ENCODE assay signal across 24 cellular contexts in genomic region chr1:57329932-57330331, GRCh38.
DNase-seq lines count a peak whose midpoint lies in the region; ATAC-seq and TF ChIP-seq lines count a peak whose summit lies in the region.
"Had no signal": no experiment of that assay in that cellular context is flagged by ENCODE, and none has a peak within 500 bp of the region (broad histone marks: within the 10 kb centered on the region; RNA-seq: fewer than 3 reads in every experiment).

No MANE protein-coding gene starts in this region.

- no peaks in the 10 kb centered on the region for H3K9me3 ChIP-seq in WERI-Rb-1 (ENCODE audit: severe bottlenecking)
- H3K9me3 ChIP-seq: BE2C, BLaER1 had no signal

- ATAC-seq in HG03139 (IDR thresholded peaks at IDR 0.05; ENCODE audit: unreplicated experiment): no peak
- ATAC-seq: GM12878 had no signal

- H3K4me3 ChIP-seq in WERI-Rb-1 (ENCODE audit: low read depth, low read length): no peak overlapping the region
- H3K4me3 ChIP-seq: BLaER1, GM12878 had no signal

- no peaks in the 10 kb centered on the region for H3K27me3 ChIP-seq in WERI-Rb-1 (ENCODE audit: insufficient read depth, low read depth, severe bottlenecking)
- H3K27me3 ChIP-seq: BE2C, BLaER1 had no signal

- H3K36me3 ChIP-seq in WERI-Rb-1: no peaks in the 10 kb centered on the region
- H3K36me3 ChIP-seq: BE2C, BLaER1 had no signal

- CTCF ChIA-PET in GM10248 (lab: Yijun Ruan, JAX): no interaction called here

- no peak overlapping the region for H3K27ac ChIP-seq in WERI-Rb-1
- H3K27ac ChIP-seq: BLaER1 had no signal

- no peak for TF ChIP-seq CTCF in WERI-Rb-1 (IDR thresholded peaks at IDR 0.05; ENCODE audit: low read depth, low read length)
- no peak for TF ChIP-seq CTCF in GM10248 (IDR thresholded peaks at IDR 0.05; ENCODE audit: control extremely low read depth, extremely low read depth, low read depth, missing control alignments)

- POLR2A ChIA-PET in GM10248 (lab: Yijun Ruan, JAX): no interaction called here

- peak; percentile 8 for DNase-seq in GM04504 (ENCODE audit: low read depth)
- peak; percentile 83 for DNase-seq in NCI-H82 (lab: John Stamatoyannopoulos, UW)
- DNase-seq in WERI-Rb-1: peak; percentile 11
- peak; percentile 27 for DNase-seq in retina
- no peak for DNase-seq in GM10248 (ENCODE audit: extremely low spot score)
- no peak for DNase-seq in HT-29 (ENCODE audit: low spot score)
- DNase-seq: 8988T; ACHN; BE2C; C1 segment of cervical spinal cord; CD4-positive, alpha-beta memory T cell; CD4-positive, CD25-positive, alpha-beta regulatory T cell; CD8-positive, alpha-beta memory T cell; COR-L47; DMS 273 treated with DMSO at 0.1 percent for 48 hours; DMS153; DMS53; DMS79; DND-41; EL; GDM1 had no signal

Comparison
In these comparisons a context has a peak if more than half of its experiments do, and no peak if none do; other contexts are left out.
1. DNase-seq: peak in GM04504 (single experiment), NCI-H82 (single experiment), WERI-Rb-1 (single experiment) and retina (single experiment); none in GM10248 (single experiment) and HT-29 (single experiment).